In the genomic region with DNA sequence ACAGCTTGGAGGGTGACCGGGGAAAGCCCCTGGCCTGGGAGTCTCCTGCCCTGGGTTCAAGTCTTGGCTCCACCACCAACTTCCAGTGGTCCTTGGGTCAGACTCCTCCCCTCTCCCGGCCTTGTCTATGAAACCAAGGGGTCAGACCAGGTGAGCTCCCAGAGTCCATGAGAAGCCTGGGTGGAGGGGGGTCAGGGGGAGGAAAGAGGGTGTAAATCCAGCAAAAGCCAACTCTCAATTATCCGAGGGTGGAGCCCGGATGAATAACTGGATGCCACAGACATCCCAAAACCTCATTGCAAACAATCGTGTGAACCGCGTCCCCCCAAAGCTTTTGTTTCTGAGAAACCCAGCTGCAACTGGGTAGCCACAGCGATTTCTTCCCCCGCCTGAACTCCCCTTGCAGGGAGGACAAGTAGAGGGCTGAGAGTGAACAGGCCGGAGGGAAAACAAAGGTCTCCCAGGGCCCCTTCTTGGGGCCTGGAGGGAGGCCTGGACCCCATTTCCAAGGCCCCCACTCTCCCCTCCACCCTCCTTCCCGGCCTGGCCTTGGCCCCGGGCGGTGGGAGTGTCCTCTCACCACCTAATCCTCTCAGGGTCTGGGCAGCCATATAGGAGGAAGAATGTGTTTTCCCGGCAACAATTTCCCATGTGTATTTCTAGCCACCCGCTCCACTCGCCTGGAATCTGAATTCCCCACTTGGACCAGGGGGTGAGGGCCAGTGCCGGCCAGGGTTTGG, we compare ENCODE assay signal across 10 cellular contexts. TPM values are rescaled to one million over a fixed set of nuclear protein-coding genes. Genes with fewer than 3 reads are reported as not detected.
DNase-seq lines count a peak whose midpoint lies in the region; ATAC-seq and TF ChIP-seq lines count a peak whose summit lies in the region.
"Had no signal": no experiment of that assay in that cellular context is flagged by ENCODE, and none has a peak within 500 bp of the region (broad histone marks: within the 10 kb centered on the region; RNA-seq: fewer than 3 reads in every experiment).

No MANE protein-coding gene starts in this region.

- no peaks in the 10 kb centered on the region for H3K9me3 Mint-ChIP-seq in brain
- H3K9me3 Mint-ChIP-seq: activated CD4-positive, alpha-beta T cell treated with anti-CD3 and anti-CD28 coated beads, Interleukin-2, amount 10 ng/mL, durations not matched to agents 24 days and 14 days had no signal

- TF ChIP-seq EP300 in stomach (IDR thresholded peaks at IDR 0.05): no peak

- H3K9me3 ChIP-seq in HEK293 (ENCODE audit: control insufficient read depth, insufficient read depth, low read depth, low read length) (no peaks in the 10 kb centered on the region), left lung (no peaks in the 10 kb centered on the region), stomach (no peaks in the 10 kb centered on the region)

- DNase-seq in left lung: no peak
- no peak for DNase-seq in stomach
- no peak for DNase-seq in NCI-H69 (lab: John Stamatoyannopoulos, UW)
- DNase-seq: OCI-M1 had no signal

- H3K4me1 ChIP-seq in HEK293 (ENCODE audit: control insufficient read depth, insufficient read depth, low read length) (peaks cover 4% of the 10 kb centered on the region; the same call in 1 of the 2 replicates), left lung (peaks cover 36 to 81% of the 10 kb centered on the region in 2 donors), stomach (peaks cover 73 to 91% (median 82%) of the 10 kb centered on the region in 4 donors)

- WGBS in stomach, 5 donors: 62 to 73% (median 64%) methylated on average over 15 to 17 of the region's 17 CpGs

- H3K27ac ChIP-seq in HEK293 (ENCODE audit: extremely low read depth, low read depth, low read length) (no peak overlapping the region), left lung (peak overlapping the region; percentile 82 to 83), stomach (peak overlapping the region; percentile 66 to 93 (median 91))

- no peaks in the 10 kb centered on the region for H3K36me3 ChIP-seq in HEK293 (ENCODE audit: control insufficient read depth in 2 of 2, insufficient read depth in 1 of 2, low read length in 2 of 2)
- no peaks in the 10 kb centered on the region for H3K36me3 ChIP-seq in left lung
- no peaks in the 10 kb centered on the region for H3K36me3 ChIP-seq in stomach

- CTCF ChIA-PET in HEK293 (lab: Yijun Ruan, JAX): interaction anchor here (0.9 to 1.1 kb wide), 2 partner anchors 12 to 30 kb away, joined by 3 to 4 read pairs; no protein-coding TSS in a partner anchor

- H3K36me3 Mint-ChIP-seq in brain: no peaks in the 10 kb centered on the region

- ATAC-seq in left lung: no peak
- no peak for ATAC-seq in GM21528 (IDR thresholded peaks at IDR 0.05; ENCODE audit: low FRiP score, unreplicated experiment)
- ATAC-seq in GM21390 (IDR thresholded peaks at IDR 0.05; ENCODE audit: unreplicated experiment): no peak
- ATAC-seq in GM19351 (IDR thresholded peaks at IDR 0.05; ENCODE audit: unreplicated experiment): no peak

- peaks cover 3% of the 10 kb centered on the region for H3K27me3 Mint-ChIP-seq in brain

- intact Hi-C loops in left lung (cut with DNase I) (no loop called here), stomach (cut with DNase I; ENCODE audit: low total_unique reads) (no loop called here)

- H3K27me3 ChIP-seq in left lung: peaks cover 0 to 41% of the 10 kb centered on the region in 2 donors
- peaks cover 0 to 35% (median 14%) of the 10 kb centered on the region in 3 donors for H3K27me3 ChIP-seq in stomach

- peak overlapping the region; percentile 80 to 95 (median 86) for H3K27ac Mint-ChIP-seq in brain
- H3K27ac Mint-ChIP-seq: activated CD4-positive, alpha-beta T cell treated with anti-CD3 and anti-CD28 coated beads, Interleukin-2, amount 10 ng/mL, durations not matched to agents 24 days and 14 days had no signal

- peaks cover 51% of the 10 kb centered on the region for H3K4me1 Mint-ChIP-seq in brain

- H3K4me3 Mint-ChIP-seq in brain: peak overlapping the region; percentile 79 to 91 (median 85)

- TF ChIP-seq CTCF in HEK293 (tag by site-specific recombination; IDR thresholded peaks at IDR 0.05) (no peak), brain (conservative IDR thresholded peaks at IDR 0.05) (no peak), left lung (IDR thresholded peaks at IDR 0.05) (no peak), stomach (IDR thresholded peaks at IDR 0.05) (no peak)

- POLR2A ChIA-PET in HEK293 (lab: Yijun Ruan, JAX): interaction anchor here (0.6 to 2.9 kb wide), 2 partner anchors 16 to 65 kb away, joined by 3 to 11 read pairs; no protein-coding TSS in a partner anchor

- H3K4me3 ChIP-seq in HEK293 (ENCODE audit: low read depth, low read length) (no peak overlapping the region), left lung (peak overlapping the region in 1 of 2 donors; percentile 72), stomach (peak overlapping the region in 2 of 4 donors; percentile 63 to 71)

- no peak for TF ChIP-seq POLR2A in stomach (IDR thresholded peaks at IDR 0.05)

TF ChIP-seq in HEK293, 187 proteins besides CTCF, POLR2A, EP300 and RAD21:
- TF ChIP-seq ZSCAN23 (tag by site-specific recombination; IDR thresholded peaks at IDR 0.05) (no peak), ZNF624 (tag by site-specific recombination; IDR thresholded peaks at IDR 0.05) (no peak), ZNF561 (tag by site-specific recombination; IDR thresholded peaks at IDR 0.05; ENCODE audit: borderline replicate concordance) (no peak), ZBTB20 (tag by site-specific recombination; IDR thresholded peaks at IDR 0.05) (peak; percentile 80), HOXD13 (CRISPR knock-in tag; IDR thresholded peaks at IDR 0.05; ENCODE audit: borderline replicate concordance) (no peak), ZNF48 (tag by site-specific recombination; IDR thresholded peaks at IDR 0.05) (no peak)
- TF ChIP-seq, protein P1, sequence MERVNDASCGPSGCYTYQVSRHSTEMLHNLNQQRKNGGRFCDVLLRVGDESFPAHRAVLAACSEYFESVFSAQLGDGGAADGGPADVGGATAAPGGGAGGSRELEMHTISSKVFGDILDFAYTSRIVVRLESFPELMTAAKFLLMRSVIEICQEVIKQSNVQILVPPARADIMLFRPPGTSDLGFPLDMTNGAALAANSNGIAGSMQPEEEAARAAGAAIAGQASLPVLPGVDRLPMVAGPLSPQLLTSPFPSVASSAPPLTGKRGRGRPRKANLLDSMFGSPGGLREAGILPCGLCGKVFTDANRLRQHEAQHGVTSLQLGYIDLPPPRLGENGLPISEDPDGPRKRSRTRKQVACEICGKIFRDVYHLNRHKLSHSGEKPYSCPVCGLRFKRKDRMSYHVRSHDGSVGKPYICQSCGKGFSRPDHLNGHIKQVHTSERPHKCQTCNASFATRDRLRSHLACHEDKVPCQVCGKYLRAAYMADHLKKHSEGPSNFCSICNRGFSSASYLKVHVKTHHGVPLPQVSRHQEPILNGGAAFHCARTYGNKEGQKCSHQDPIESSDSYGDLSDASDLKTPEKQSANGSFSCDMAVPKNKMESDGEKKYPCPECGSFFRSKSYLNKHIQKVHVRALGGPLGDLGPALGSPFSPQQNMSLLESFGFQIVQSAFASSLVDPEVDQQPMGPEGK (tag by site-specific recombination; IDR thresholded peaks at IDR 0.05): 0 out of 2 replicates have a peak, but pooled peaks have one; percentile 15
- TF ChIP-seq, protein P2, sequence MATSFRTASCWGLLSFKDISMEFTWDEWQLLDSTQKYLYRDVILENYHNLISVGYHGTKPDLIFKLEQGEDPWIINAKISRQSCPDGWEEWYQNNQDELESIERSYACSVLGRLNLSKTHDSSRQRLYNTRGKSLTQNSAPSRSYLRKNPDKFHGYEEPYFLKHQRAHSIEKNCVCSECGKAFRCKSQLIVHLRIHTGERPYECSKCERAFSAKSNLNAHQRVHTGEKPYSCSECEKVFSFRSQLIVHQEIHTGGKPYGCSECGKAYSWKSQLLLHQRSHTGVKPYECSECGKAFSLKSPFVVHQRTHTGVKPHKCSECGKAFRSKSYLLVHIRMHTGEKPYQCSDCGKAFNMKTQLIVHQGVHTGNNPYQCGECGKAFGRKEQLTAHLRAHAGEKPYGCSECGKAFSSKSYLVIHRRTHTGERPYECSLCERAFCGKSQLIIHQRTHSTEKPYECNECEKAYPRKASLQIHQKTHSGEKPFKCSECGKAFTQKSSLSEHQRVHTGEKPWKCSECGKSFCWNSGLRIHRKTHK (tag by site-specific recombination; IDR thresholded peaks at IDR 0.05): no peak
- TF ChIP-seq, protein P3, sequence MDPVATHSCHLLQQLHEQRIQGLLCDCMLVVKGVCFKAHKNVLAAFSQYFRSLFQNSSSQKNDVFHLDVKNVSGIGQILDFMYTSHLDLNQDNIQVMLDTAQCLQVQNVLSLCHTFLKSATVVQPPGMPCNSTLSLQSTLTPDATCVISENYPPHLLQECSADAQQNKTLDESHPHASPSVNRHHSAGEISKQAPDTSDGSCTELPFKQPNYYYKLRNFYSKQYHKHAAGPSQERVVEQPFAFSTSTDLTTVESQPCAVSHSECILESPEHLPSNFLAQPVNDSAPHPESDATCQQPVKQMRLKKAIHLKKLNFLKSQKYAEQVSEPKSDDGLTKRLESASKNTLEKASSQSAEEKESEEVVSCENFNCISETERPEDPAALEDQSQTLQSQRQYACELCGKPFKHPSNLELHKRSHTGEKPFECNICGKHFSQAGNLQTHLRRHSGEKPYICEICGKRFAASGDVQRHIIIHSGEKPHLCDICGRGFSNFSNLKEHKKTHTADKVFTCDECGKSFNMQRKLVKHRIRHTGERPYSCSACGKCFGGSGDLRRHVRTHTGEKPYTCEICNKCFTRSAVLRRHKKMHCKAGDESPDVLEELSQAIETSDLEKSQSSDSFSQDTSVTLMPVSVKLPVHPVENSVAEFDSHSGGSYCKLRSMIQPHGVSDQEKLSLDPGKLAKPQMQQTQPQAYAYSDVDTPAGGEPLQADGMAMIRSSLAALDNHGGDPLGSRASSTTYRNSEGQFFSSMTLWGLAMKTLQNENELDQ (tag by site-specific recombination; IDR thresholded peaks at IDR 0.05; ENCODE audit: low read depth): no peak

RNA-seq across cellular contexts. Expression of a gene that starts 2.5 kb away (rescaled TPM):
- 17.2 TPM for polyA plus RNA-seq in brain (ENCODE audit: insufficient read depth, low read depth, low replicate concordance)
- 10 to 100 TPM; 28.9 to 31.0 TPM for total RNA-seq in left lung
- total RNA-seq in stomach: 10 to 100 TPM in 1 of 5 donors, 1 to 10 TPM in 4; 3.2 to 21.0 (median 4.6) TPM
- 1 to 10 TPM; 4.4 to 9.0 (median 5.8) TPM for polyA plus RNA-seq in stomach

RNA-seq across cellular contexts. Expression of a gene that starts 32.8 kb away (rescaled TPM):
- polyA plus RNA-seq in brain (ENCODE audit: insufficient read depth, low read depth, low replicate concordance) (64.4 TPM), stomach (100 to 1,000 TPM in 2 of 3 donors, 10 to 100 TPM in 1; 54.4 to 117 (median 104) TPM)
- total RNA-seq in left lung (10 to 100 TPM; 26.2 to 44.6 TPM), stomach (100 to 1,000 TPM in 1 of 5 donors, 10 to 100 TPM in 3, 1 to 10 TPM in 1; 4.7 to 218 (median 28.1) TPM)

RNA-seq across cellular contexts. Expression of a gene that starts 45.5 kb away (rescaled TPM):
- polyA plus RNA-seq in brain (ENCODE audit: insufficient read depth, low read depth, low replicate concordance) (12.2 TPM), stomach (1 to 10 TPM; 4.9 to 7.1 (median 5.5) TPM)
- total RNA-seq in left lung (10 to 100 TPM in 1 of 2 donors, 1 to 10 TPM in 1; 6.4 to 12.8 TPM), stomach (10 to 100 TPM in 1 of 5 donors, 1 to 10 TPM in 3, not detected in 1; 4.9 to 17.4 (median 6.5) TPM)

RNA-seq across cellular contexts. Expression of a gene that starts 53.3 kb away (rescaled TPM):
- polyA plus RNA-seq in brain (ENCODE audit: insufficient read depth, low read depth, low replicate concordance): 5.0 TPM
- total RNA-seq in left lung: 10 to 100 TPM; 24.5 to 28.3 TPM
- 10 to 100 TPM; 10.5 to 25.6 (median 11.6) TPM for total RNA-seq in stomach
- 1 to 10 TPM; 3.7 to 7.2 (median 5.1) TPM for polyA plus RNA-seq in stomach
